In the genomic region with DNA sequence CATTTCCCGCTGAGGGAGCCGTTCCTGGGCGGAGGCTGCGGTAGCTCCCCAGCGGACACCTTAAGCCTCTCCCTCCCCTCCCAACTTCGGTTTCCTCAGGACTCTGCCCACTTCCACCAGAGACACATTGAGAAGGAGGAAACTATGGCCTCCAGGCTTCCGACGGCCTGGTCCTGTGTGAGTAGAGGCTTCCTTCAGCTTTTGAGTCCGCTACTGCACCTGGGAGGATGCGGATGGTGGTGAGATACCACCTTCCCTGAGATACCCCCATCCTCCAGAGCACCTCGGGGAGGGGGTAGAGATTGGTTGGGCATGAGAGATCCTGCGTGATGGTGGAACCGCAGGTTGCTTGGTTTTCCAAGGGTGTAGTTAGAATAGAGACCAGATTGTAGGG, we compare ENCODE assay signal across 8 cellular contexts. TPM values are rescaled to one million over a fixed set of nuclear protein-coding genes. Genes with fewer than 3 reads are reported as not detected.
A peak's percentile ranks its signal among the peaks of the same experiment; 100 is the strongest.
DNase-seq lines count a peak whose midpoint lies in the region; ATAC-seq, FAIRE-seq and TF ChIP-seq lines count a peak whose summit lies in the region.

No MANE protein-coding gene starts in this region.

- no peak overlapping the region for H3K23ac ChIP-seq in mesenchymal stem cell (ENCODE audit: low read length in 2 of 2)

- peaks cover 95% of the 10 kb centered on the region for H3K9me3 ChIP-seq in A549
- H3K9me3 ChIP-seq in mesenchymal stem cell (ENCODE audit: control insufficient read depth, low read length), result peaks cover 81% of the 10 kb centered on the region

- H3K18ac ChIP-seq in mesenchymal stem cell (ENCODE audit: low read depth in 1 of 2, low read length in 2 of 2), result peak overlapping the region; percentile 37 to 91

- peak overlapping the region; percentile 99 for H4K8ac ChIP-seq in mesenchymal stem cell (ENCODE audit: low read length)

- peak overlapping the region in 1 of 2 experiments; percentile 35 for H3K14ac ChIP-seq in mesenchymal stem cell (ENCODE audit: low read length in 2 of 2)

- peak overlapping the region; percentile 81 to 96 for H3K4ac ChIP-seq in mesenchymal stem cell (ENCODE audit: low read depth in 1 of 2, low read length in 2 of 2)

- FAIRE-seq in A549 (lab: Jason Lieb, UNC), result no peak

- POLR2A ChIA-PET in A549 (lab: Yijun Ruan, JAX), result interaction anchor here (0.6 to 2.2 kb wide), 16 partner anchors 11 to 551 kb away, joined by 3 to 22 read pairs (median 4); partner anchors contain the start of genes ERVK3-1, ZNF329, ZNF417 and ZNF497

- H3K27ac ChIP-seq in A549 (peak overlapping the region; percentile 92 to 94), mesenchymal stem cell (ENCODE audit: low read length, poor library complexity, severe bottlenecking) (peak overlapping the region; percentile 81)

- H3K4me1 ChIP-seq in A549 (no peaks in the 10 kb centered on the region), mesenchymal stem cell (ENCODE audit: control insufficient read depth, insufficient read depth, low read depth, low read length) (peaks cover 5% of the 10 kb centered on the region)

- TF ChIP-seq RAD21 in A549 (conservative IDR thresholded peaks at IDR 0.05 in 1 of 2, IDR thresholded peaks at IDR 0.05 in 1 of 2), result no peak

- H2AFZ ChIP-seq in mesenchymal stem cell (ENCODE audit: low read depth, low read length), result peak overlapping the region; percentile 84

- no peak for TF ChIP-seq CTCF in A549 (IDR thresholded peaks at IDR 0.05)
- no peak for TF ChIP-seq CTCF in astrocyte of the spinal cord (IDR thresholded peaks at IDR 0.05; ENCODE audit: low read depth, low read length)

- ATAC-seq in A549, result no peak; a peak in 1 of 6 replicates
- peak; percentile 11 for ATAC-seq in HG03097 (IDR thresholded peaks at IDR 0.05; ENCODE audit: low FRiP score, unreplicated experiment)
- no peak for ATAC-seq in HG02840 (IDR thresholded peaks at IDR 0.05; ENCODE audit: low FRiP score, unreplicated experiment)

- peak overlapping the region; percentile 83 for H4K91ac ChIP-seq in mesenchymal stem cell (ENCODE audit: low read length)

- H2BK5ac ChIP-seq in mesenchymal stem cell (ENCODE audit: low read depth, low read length, poor library complexity, severe bottlenecking), result no peak overlapping the region

- no peak overlapping the region for H2BK12ac ChIP-seq in mesenchymal stem cell (ENCODE audit: low read length in 2 of 2)

- no peak for TF ChIP-seq POLR2A in A549 (IDR thresholded peaks at IDR 0.05; ENCODE audit: low read length)

- in situ Hi-C loops in astrocyte of the spinal cord (cut with HindIII; ENCODE audit: low sequenced_read_pairs), result no loop called here

- H3K4me2 ChIP-seq in A549 (peak overlapping the region; percentile 69), mesenchymal stem cell (ENCODE audit: low read length, poor library complexity, severe bottlenecking) (peak overlapping the region; percentile 57)

- peak overlapping the region; percentile 83 for H3K4me3 ChIP-seq in A549
- peak overlapping the region; percentile 90 for H3K4me3 ChIP-seq in astrocyte of the spinal cord (ENCODE audit: low read depth, low read length)
- peak overlapping the region; percentile 88 to 95 for H3K4me3 ChIP-seq in mesenchymal stem cell (ENCODE audit: insufficient read depth in 1 of 2, low read depth in 1 of 2, low read length in 2 of 2)

- 32% methylated on average over 13 of the region's 13 CpGs for WGBS in A549 (ENCODE audit: missing lambda C conversion rate)
- 12% methylated on average over 8 of the region's 13 CpGs for WGBS in mesenchymal stem cell

- peak overlapping the region; percentile 47 for H2AK5ac ChIP-seq in mesenchymal stem cell (ENCODE audit: low read length, severe bottlenecking)

- TF ChIP-seq EP300 in A549 (IDR thresholded peaks at IDR 0.05), result no peak

- H3K36me3 ChIP-seq in mesenchymal stem cell (ENCODE audit: control insufficient read depth in 1 of 2, insufficient read depth in 2 of 2, low read depth in 1 of 2, low read length in 2 of 2), result peaks cover 44 to 51% of the 10 kb centered on the region in 2 experiments

- CTCF ChIA-PET in A549 (lab: Yijun Ruan, JAX), result interaction anchor here (1.4 kb wide), 1 partner anchor 223 kb away, joined by 4 read pairs; no protein-coding TSS in a partner anchor

- peaks cover 38% of the 10 kb centered on the region for H3K79me1 ChIP-seq in mesenchymal stem cell (replicated peaks; ENCODE audit: low read length, poor library complexity, severe bottlenecking)

- no peak for DNase-seq in A549 (ENCODE audit: low read depth in 1 of 2, low spot score in 1 of 2)
- DNase-seq in astrocyte of the spinal cord (ENCODE audit: low read depth, low spot score), result no peak
- no peak for DNase-seq in mesenchymal stem cell
- no peak for DNase-seq in kidney glomerular epithelial cell (lab: John Stamatoyannopoulos, UW)
- DNase-seq in activated CD4-positive, CD25-positive, alpha-beta regulatory T cell (lab: John Stamatoyannopoulos, UW), result no peak
- no peak for DNase-seq in NCI-H446 treated with DMSO at 0.1 percent for 48 hours (lab: John Stamatoyannopoulos, UW)

- no peaks in the 10 kb centered on the region for H3K27me3 ChIP-seq in mesenchymal stem cell (ENCODE audit: control insufficient read depth in 1 of 2, insufficient read depth in 1 of 2, low read length in 2 of 2)

- no peak overlapping the region for H2BK15ac ChIP-seq in mesenchymal stem cell (ENCODE audit: low read depth, poor library complexity, severe bottlenecking)

- H2BK120ac ChIP-seq in mesenchymal stem cell (ENCODE audit: low read depth, low read length), result peak overlapping the region; percentile 49

- peak overlapping the region; percentile 98 for H3K9ac ChIP-seq in mesenchymal stem cell (ENCODE audit: low read length)

TF ChIP-seq in A549, 52 proteins besides CTCF, POLR2A, EP300 and RAD21:
- no peak for TF ChIP-seq NFE2L2 (conservative IDR thresholded peaks at IDR 0.05; ENCODE audit: low read length)
- TF ChIP-seq RNF2 (IDR thresholded peaks at IDR 0.05; ENCODE audit: borderline replicate concordance, low read depth), result no peak
- TF ChIP-seq HES2 (IDR thresholded peaks at IDR 0.05), result no peak
- TF ChIP-seq JUNB (IDR thresholded peaks at IDR 0.05), result no peak
- TF ChIP-seq ZSCAN20 (CRISPR knock-in tag; IDR thresholded peaks at IDR 0.05), result no peak
- no peak for TF ChIP-seq HOXA7 (CRISPR knock-in tag; IDR thresholded peaks at IDR 0.05)
- TF ChIP-seq CEBPB (IDR thresholded peaks at IDR 0.05), result no peak
- TF ChIP-seq CBX2 (IDR thresholded peaks at IDR 0.05; ENCODE audit: borderline replicate concordance, low read depth), result no peak
- no peak for TF ChIP-seq JUN (IDR thresholded peaks at IDR 0.05)

RNA-seq across cellular contexts. Expression of gene ZNF274, which starts 1.0 kb away (rescaled TPM):
- polyA plus RNA-seq in A549 (2011; rRNA removed), result 27.3 and 28.7 TPM in 2 replicates
- polyA plus RNA-seq in A549 (2012; cell fraction: cytosol; rRNA removed), result 14.7 and 16.0 TPM in 2 replicates
- polyA plus RNA-seq in A549 (2012; cell fraction: nucleus; rRNA removed), result 24.5 and 27.4 TPM in 2 replicates
- polyA plus RNA-seq in A549 (2017; fragmentation: RNase III; extraction: RNeasy Plus Mini Kit Qiagen cat#74134 plus additional on column Dnase treatment), result 15.8 to 18.8 TPM (median 18.3 TPM) in 3 replicates
- 34.8 and 37.4 TPM in 2 replicates for polyA minus RNA-seq in A549 (2011; rRNA and poly(A)+ RNA removed)
- polyA plus RNA-seq in mesenchymal stem cell (2013, experiment 1 of 2), result 11.4 TPM
- 12.3 TPM for polyA plus RNA-seq in mesenchymal stem cell (2013, experiment 2 of 2)

RNA-seq across cellular contexts. Expression of gene ZNF329, which starts 33.2 kb away (rescaled TPM):
- polyA plus RNA-seq in A549 (2011; rRNA removed) (5.7 and 6.2 TPM in 2 replicates), A549 (2017; fragmentation: RNase III; extraction: RNeasy Plus Mini Kit Qiagen cat#74134 plus additional on column Dnase treatment) (2.7 to 2.8 TPM (median 2.8 TPM) in 3 replicates)
- 1.1 and 1.3 TPM in 2 replicates for polyA plus RNA-seq in A549 (2012; cell fraction: cytosol; rRNA removed)
- polyA plus RNA-seq in A549 (2012; cell fraction: nucleus; rRNA removed), result 0.89 and 0.98 TPM in 2 replicates
- polyA minus RNA-seq in A549 (2011; rRNA and poly(A)+ RNA removed), result 6.1 and 7.0 TPM in 2 replicates
- polyA plus RNA-seq in mesenchymal stem cell (2013, experiment 1 of 2), result 5.3 TPM
- 5.4 TPM for polyA plus RNA-seq in mesenchymal stem cell (2013, experiment 2 of 2)

RNA-seq across cellular contexts. Expression of gene ZNF544, which starts 44.9 kb away (rescaled TPM):
- polyA plus RNA-seq in A549 (2011; rRNA removed), result 32.7 and 33.1 TPM in 2 replicates
- polyA plus RNA-seq in A549 (2012; cell fraction: cytosol; rRNA removed), result 28.1 and 28.7 TPM in 2 replicates
- 15.6 and 27.3 TPM in 2 replicates for polyA plus RNA-seq in A549 (2012; cell fraction: nucleus; rRNA removed)
- 22.5 to 30.6 TPM (median 23.7 TPM) in 3 replicates for polyA plus RNA-seq in A549 (2017; fragmentation: RNase III; extraction: RNeasy Plus Mini Kit Qiagen cat#74134 plus additional on column Dnase treatment)
- 30.1 and 30.2 TPM in 2 replicates for polyA minus RNA-seq in A549 (2011; rRNA and poly(A)+ RNA removed)
- 13.3 TPM for polyA plus RNA-seq in mesenchymal stem cell (2013, experiment 1 of 2)
- polyA plus RNA-seq in mesenchymal stem cell (2013, experiment 2 of 2), result 15.5 TPM
